ENCODE assay signal across 11 cellular contexts in genomic region chr1:14922942-14923341, GRCh38.
DNase-seq lines count a peak whose midpoint lies in the region; ATAC-seq, FAIRE-seq and TF ChIP-seq lines count a peak whose summit lies in the region.
"Had no signal": no experiment of that assay in that cellular context is flagged by ENCODE, and none has a peak within 500 bp of the region (broad histone marks: within the 10 kb centered on the region; RNA-seq: fewer than 3 reads in every experiment).

No MANE protein-coding gene starts in this region.

- no peak for ATAC-seq in activated CD8-positive, alpha-beta T cell treated with anti-CD3 and anti-CD28 coated beads, Interleukin-2, amount 10 ng/mL, durations not matched to agents 7 days and 5 days
- no peak for ATAC-seq in activated CD8-positive, alpha-beta T cell treated with anti-CD3 and anti-CD28 coated beads for 36 hours
- ATAC-seq in T-helper 17 cell: no peak
- peak; percentile 39 for ATAC-seq in HepG2
- ATAC-seq in GM18909 (IDR thresholded peaks at IDR 0.05; ENCODE audit: poor library complexity, unreplicated experiment): no peak
- ATAC-seq in GM21723 (IDR thresholded peaks at IDR 0.05; ENCODE audit: unreplicated experiment): no peak

- no peaks in the 10 kb centered on the region for H3K36me3 ChIP-seq in HepG2 (replicated peaks in 1 of 2; ENCODE audit: control insufficient read depth in 1 of 2, insufficient read depth in 2 of 2, low read length in 2 of 2)
- H3K36me3 ChIP-seq in subcutaneous abdominal adipose tissue (ENCODE audit: control insufficient read depth in 5 of 5, insufficient read depth in 5 of 5, low read length in 5 of 5): no peaks in the 10 kb centered on the region
- H3K36me3 ChIP-seq: SJSA1 had no signal

- H3K27ac ChIP-seq in HepG2 (ENCODE audit: extremely low read length, insufficient read depth, low read length) (no peak overlapping the region), subcutaneous abdominal adipose tissue (ENCODE audit: low read depth, low read length) (peak overlapping the region; percentile 60)
- H3K27ac ChIP-seq: SJSA1 had no signal

- no peaks in the 10 kb centered on the region for H3K9me3 Mint-ChIP-seq in activated CD8-positive, alpha-beta T cell treated with anti-CD3 and anti-CD28 coated beads, Interleukin-2, amount 10 ng/mL, durations not matched to agents 7 days and 5 days (ENCODE audit: insufficient read depth)
- H3K9me3 Mint-ChIP-seq in activated CD8-positive, alpha-beta T cell treated with anti-CD3 and anti-CD28 coated beads for 36 hours: no peaks in the 10 kb centered on the region

- H2AFZ ChIP-seq in HepG2 (ENCODE audit: low read length): no peak overlapping the region

- H3K27me3 ChIP-seq in HepG2 (ENCODE audit: control insufficient read depth in 1 of 2, insufficient read depth in 2 of 2, low read length in 2 of 2): no peaks in the 10 kb centered on the region; a peak in 1 of 5 replicates
- no peaks in the 10 kb centered on the region for H3K27me3 ChIP-seq in subcutaneous abdominal adipose tissue (ENCODE audit: control insufficient read depth in 5 of 5, insufficient read depth in 4 of 5, low read length in 5 of 5)
- H3K27me3 ChIP-seq: SJSA1 had no signal

- peak overlapping the region; percentile 69 for H3K4me2 ChIP-seq in HepG2 (ENCODE audit: low read depth, low read length)

- no peak for TF ChIP-seq POLR2A in HepG2 (IDR thresholded peaks at IDR 0.05; ENCODE audit: insufficient read depth in 1 of 2, low read depth in 2 of 2, low read length in 2 of 2)

- no peak for TF ChIP-seq EP300 in HepG2 (IDR thresholded peaks at IDR 0.05; ENCODE audit: low read depth in 2 of 2, low read length in 2 of 2)
- no peak for TF ChIP-seq EP300 in HepG2 (CRISPR knock-in tag; IDR thresholded peaks at IDR 0.05; ENCODE audit: borderline replicate concordance)

- H3K27me3 Mint-ChIP-seq in activated CD8-positive, alpha-beta T cell treated with anti-CD3 and anti-CD28 coated beads, Interleukin-2, amount 10 ng/mL, durations not matched to agents 7 days and 5 days (ENCODE audit: low read depth): peaks cover 40% of the 10 kb centered on the region
- peaks cover 39% of the 10 kb centered on the region for H3K27me3 Mint-ChIP-seq in activated CD8-positive, alpha-beta T cell treated with anti-CD3 and anti-CD28 coated beads for 36 hours
- H3K27me3 Mint-ChIP-seq in T-helper 17 cell: peaks cover 70% of the 10 kb centered on the region

- H3K9me3 ChIP-seq in T-helper 17 cell (ENCODE audit: control insufficient read depth, low read length, poor library complexity, severe bottlenecking) (no peaks in the 10 kb centered on the region), HepG2 (ENCODE audit: low read length) (no peaks in the 10 kb centered on the region), subcutaneous abdominal adipose tissue (ENCODE audit: control insufficient read depth in 5 of 5, low read length in 5 of 5) (no peaks in the 10 kb centered on the region)
- H3K9me3 ChIP-seq: SJSA1 had no signal

- no peak overlapping the region for H3K27ac Mint-ChIP-seq in activated CD8-positive, alpha-beta T cell treated with anti-CD3 and anti-CD28 coated beads, Interleukin-2, amount 10 ng/mL, durations not matched to agents 7 days and 5 days
- no peak overlapping the region for H3K27ac Mint-ChIP-seq in activated CD8-positive, alpha-beta T cell treated with anti-CD3 and anti-CD28 coated beads for 36 hours
- H3K27ac Mint-ChIP-seq in T-helper 17 cell: no peak overlapping the region

- no peak for DNase-seq in activated CD8-positive, alpha-beta T cell treated with anti-CD3 and anti-CD28 coated beads, Interleukin-2, amount 10 ng/mL, durations not matched to agents 7 days and 5 days
- DNase-seq in activated CD8-positive, alpha-beta T cell treated with anti-CD3 and anti-CD28 coated beads for 36 hours: no peak
- DNase-seq in T-helper 17 cell: no peak
- DNase-seq in HepG2 (ENCODE audit: low spot score): no peak
- DNase-seq in activated gamma-delta T cell treated with Interleukin-2 at 50 U/mL for 16 hours: no peak
- DNase-seq: DMS153 had no signal

- H3K36me3 Mint-ChIP-seq in activated CD8-positive, alpha-beta T cell treated with anti-CD3 and anti-CD28 coated beads, Interleukin-2, amount 10 ng/mL, durations not matched to agents 7 days and 5 days (ENCODE audit: low read depth): no peaks in the 10 kb centered on the region
- H3K36me3 Mint-ChIP-seq in activated CD8-positive, alpha-beta T cell treated with anti-CD3 and anti-CD28 coated beads for 36 hours (ENCODE audit: low read depth): no peaks in the 10 kb centered on the region
- peaks cover 2% of the 10 kb centered on the region for H3K36me3 Mint-ChIP-seq in T-helper 17 cell (ENCODE audit: low read depth)

- 35% methylated on average over 4 of the region's 4 CpGs for WGBS in HepG2 (ENCODE audit: low lambda C conversion rate)

- H3K79me2 ChIP-seq in HepG2 (ENCODE audit: insufficient read depth, low read length): peaks cover 32% of the 10 kb centered on the region

- no peak overlapping the region for H3K9ac ChIP-seq in HepG2 (ENCODE audit: insufficient read depth, low read depth, low read length)
- H3K9ac ChIP-seq in subcutaneous abdominal adipose tissue (ENCODE audit: low read length in 5 of 5): no peak overlapping the region

- H4K20me1 ChIP-seq in HepG2 (ENCODE audit: insufficient read depth, low read length): no peaks in the 10 kb centered on the region

- TF ChIP-seq CTCF in activated CD8-positive, alpha-beta T cell treated with anti-CD3 and anti-CD28 coated beads for 36 hours (IDR thresholded peaks at IDR 0.05): no peak
- TF ChIP-seq CTCF in HepG2 (CRISPR knock-in tag; IDR thresholded peaks at IDR 0.05): no peak

- CTCF ChIA-PET in activated CD8-positive, alpha-beta T cell treated with anti-CD3 and anti-CD28 coated beads, Interleukin-2, amount 10 ng/mL, durations not matched to agents 7 days and 5 days (lab: Charles Lee): no interaction called here
- CTCF ChIA-PET in activated CD8-positive, alpha-beta T cell treated with anti-CD3 and anti-CD28 coated beads for 36 hours (lab: Charles Lee): interaction anchor here (1.3 kb wide), 1 partner anchor 104 kb away, joined by 3 read pairs; no protein-coding TSS in a partner anchor
- CTCF ChIA-PET in HepG2 (lab: Yijun Ruan, JAX; ENCODE audit: low intra/inter-chr PET ratio, low total read pairs): no interaction called here

- peak overlapping the region; percentile 64 for H3K4me3 Mint-ChIP-seq in activated CD8-positive, alpha-beta T cell treated with anti-CD3 and anti-CD28 coated beads, Interleukin-2, amount 10 ng/mL, durations not matched to agents 7 days and 5 days
- H3K4me3 Mint-ChIP-seq in activated CD8-positive, alpha-beta T cell treated with anti-CD3 and anti-CD28 coated beads for 36 hours: no peak overlapping the region
- peak overlapping the region; percentile 86 for H3K4me3 Mint-ChIP-seq in T-helper 17 cell

- intact Hi-C loops in activated CD8-positive, alpha-beta T cell treated with anti-CD3 and anti-CD28 coated beads for 36 hours (cut with micrococcal nuclease): no loop called here
- intact Hi-C loops in HepG2 (cut with micrococcal nuclease; ENCODE audit: unreplicated experiment): no loop called here

- BruUV-seq in HepG2 (replicated peaks; lab: Mats Ljungman, UMichigan): no TSS peak

- TF ChIP-seq RAD21 in HepG2 (CRISPR knock-in tag; IDR thresholded peaks at IDR 0.05): no peak

- H3K4me3 ChIP-seq in HepG2 (replicated peaks in 1 of 3; ENCODE audit: insufficient read depth in 1 of 3, low read depth in 2 of 3, low read length in 3 of 3) (peak overlapping the region in 1 of 3 experiments; percentile 87; a peak in 1 of 6 replicates), subcutaneous abdominal adipose tissue (ENCODE audit: low read depth in 1 of 5, low read length in 5 of 5) (no peak overlapping the region)

- in situ Hi-C loops in HepG2 (cut with HindIII; ENCODE audit: extremely low pct_ligation_motif_present, low pct_unique_long_range_greater_than_20kb): loop anchor here (25.0 kb wide), 1 partner anchor 114 kb away; no protein-coding TSS in a partner anchor

- peaks cover 10% of the 10 kb centered on the region for H3K4me1 Mint-ChIP-seq in activated CD8-positive, alpha-beta T cell treated with anti-CD3 and anti-CD28 coated beads, Interleukin-2, amount 10 ng/mL, durations not matched to agents 7 days and 5 days (ENCODE audit: low read depth)
- H3K4me1 Mint-ChIP-seq in activated CD8-positive, alpha-beta T cell treated with anti-CD3 and anti-CD28 coated beads for 36 hours (ENCODE audit: low read depth): peaks cover 7% of the 10 kb centered on the region
- peaks cover 11% of the 10 kb centered on the region for H3K4me1 Mint-ChIP-seq in T-helper 17 cell

- H3K4me1 ChIP-seq in HepG2 (ENCODE audit: insufficient read depth, low read length) (peaks cover 65% of the 10 kb centered on the region), subcutaneous abdominal adipose tissue (ENCODE audit: control insufficient read depth in 5 of 5, insufficient read depth in 5 of 5, low read length in 5 of 5) (peaks cover 0 to 35% (median 27%) of the 10 kb centered on the region in 5 donors)

- no peak for FAIRE-seq in HepG2 (lab: Jason Lieb, UNC)
- FAIRE-seq: colon had no signal

- POLR2A ChIA-PET in activated CD8-positive, alpha-beta T cell treated with anti-CD3 and anti-CD28 coated beads, Interleukin-2, amount 10 ng/mL, durations not matched to agents 7 days and 5 days (lab: Charles Lee): no interaction called here
- POLR2A ChIA-PET in activated CD8-positive, alpha-beta T cell treated with anti-CD3 and anti-CD28 coated beads for 36 hours (lab: Charles Lee): no interaction called here
- POLR2A ChIA-PET in HepG2 (lab: Yijun Ruan, JAX): no interaction called here

TF ChIP-seq in HepG2, 621 proteins besides CTCF, POLR2A, EP300 and RAD21:
- TF ChIP-seq MAX (IDR thresholded peaks at IDR 0.05): no peak
- no peak for TF ChIP-seq LBX2 (CRISPR knock-in tag; IDR thresholded peaks at IDR 0.05; ENCODE audit: borderline replicate concordance)
